ENCODE assay signal across 1 cellular context in genomic region chr9:18994263-18994916, GRCh38.
TF ChIP-seq lines count a peak whose summit lies in the region.

No MANE protein-coding gene starts in this region.

TF ChIP-seq in SK-N-SH, 30 proteins besides CTCF, POLR2A, EP300 and RAD21 (continued from another document):
- no peak for TF ChIP-seq ZBTB33 (IDR thresholded peaks at IDR 0.05; ENCODE audit: borderline replicate concordance, low read depth)
- TF ChIP-seq PBX3 (IDR thresholded peaks at IDR 0.05) = no peak
- no peak for TF ChIP-seq CHD2 (IDR thresholded peaks at IDR 0.05; ENCODE audit: low read length, partially characterized antibody)
- TF ChIP-seq MEF2A (IDR thresholded peaks at IDR 0.05; ENCODE audit: borderline replicate concordance, low read depth) = no peak
